1 cellular context compared by ENCODE assay signal in the genomic region with DNA sequence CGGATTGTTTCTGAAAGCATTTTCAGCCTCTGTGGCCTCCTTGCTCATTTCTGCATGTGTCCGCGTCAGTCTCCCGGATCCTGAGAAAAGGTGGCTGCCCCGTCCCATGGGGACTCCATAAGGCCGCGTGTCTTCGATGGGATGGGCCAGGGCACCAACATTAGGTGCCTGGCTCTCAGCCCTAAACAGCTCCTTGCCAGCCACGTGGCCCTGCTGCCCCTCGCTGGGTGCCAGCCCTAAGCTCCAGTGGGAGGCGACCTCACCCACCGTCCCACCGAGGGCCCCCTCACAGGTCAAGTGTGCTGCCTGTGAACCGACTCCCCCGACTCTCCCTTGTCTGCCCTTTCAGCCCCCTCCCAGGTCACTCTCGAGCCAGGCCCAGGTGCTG.
TF ChIP-seq lines count a peak whose summit lies in the region.

No MANE protein-coding gene starts in this region.

TF ChIP-seq in GM23338, 12 proteins besides CTCF, POLR2A, EP300 and RAD21 (continued from another document):
- TF ChIP-seq, protein P1, sequence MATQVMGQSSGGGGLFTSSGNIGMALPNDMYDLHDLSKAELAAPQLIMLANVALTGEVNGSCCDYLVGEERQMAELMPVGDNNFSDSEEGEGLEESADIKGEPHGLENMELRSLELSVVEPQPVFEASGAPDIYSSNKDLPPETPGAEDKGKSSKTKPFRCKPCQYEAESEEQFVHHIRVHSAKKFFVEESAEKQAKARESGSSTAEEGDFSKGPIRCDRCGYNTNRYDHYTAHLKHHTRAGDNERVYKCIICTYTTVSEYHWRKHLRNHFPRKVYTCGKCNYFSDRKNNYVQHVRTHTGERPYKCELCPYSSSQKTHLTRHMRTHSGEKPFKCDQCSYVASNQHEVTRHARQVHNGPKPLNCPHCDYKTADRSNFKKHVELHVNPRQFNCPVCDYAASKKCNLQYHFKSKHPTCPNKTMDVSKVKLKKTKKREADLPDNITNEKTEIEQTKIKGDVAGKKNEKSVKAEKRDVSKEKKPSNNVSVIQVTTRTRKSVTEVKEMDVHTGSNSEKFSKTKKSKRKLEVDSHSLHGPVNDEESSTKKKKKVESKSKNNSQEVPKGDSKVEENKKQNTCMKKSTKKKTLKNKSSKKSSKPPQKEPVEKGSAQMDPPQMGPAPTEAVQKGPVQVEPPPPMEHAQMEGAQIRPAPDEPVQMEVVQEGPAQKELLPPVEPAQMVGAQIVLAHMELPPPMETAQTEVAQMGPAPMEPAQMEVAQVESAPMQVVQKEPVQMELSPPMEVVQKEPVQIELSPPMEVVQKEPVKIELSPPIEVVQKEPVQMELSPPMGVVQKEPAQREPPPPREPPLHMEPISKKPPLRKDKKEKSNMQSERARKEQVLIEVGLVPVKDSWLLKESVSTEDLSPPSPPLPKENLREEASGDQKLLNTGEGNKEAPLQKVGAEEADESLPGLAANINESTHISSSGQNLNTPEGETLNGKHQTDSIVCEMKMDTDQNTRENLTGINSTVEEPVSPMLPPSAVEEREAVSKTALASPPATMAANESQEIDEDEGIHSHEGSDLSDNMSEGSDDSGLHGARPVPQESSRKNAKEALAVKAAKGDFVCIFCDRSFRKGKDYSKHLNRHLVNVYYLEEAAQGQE (IDR thresholded peaks at IDR 0.05; ENCODE audit: unreplicated experiment): no peak
- no peak for TF ChIP-seq ZNF331 (CRISPR knock-in tag; IDR thresholded peaks at IDR 0.05; ENCODE audit: low read depth)
- TF ChIP-seq NANOG (IDR thresholded peaks at IDR 0.05; ENCODE audit: borderline replicate concordance): no peak
- TF ChIP-seq, protein P2, sequence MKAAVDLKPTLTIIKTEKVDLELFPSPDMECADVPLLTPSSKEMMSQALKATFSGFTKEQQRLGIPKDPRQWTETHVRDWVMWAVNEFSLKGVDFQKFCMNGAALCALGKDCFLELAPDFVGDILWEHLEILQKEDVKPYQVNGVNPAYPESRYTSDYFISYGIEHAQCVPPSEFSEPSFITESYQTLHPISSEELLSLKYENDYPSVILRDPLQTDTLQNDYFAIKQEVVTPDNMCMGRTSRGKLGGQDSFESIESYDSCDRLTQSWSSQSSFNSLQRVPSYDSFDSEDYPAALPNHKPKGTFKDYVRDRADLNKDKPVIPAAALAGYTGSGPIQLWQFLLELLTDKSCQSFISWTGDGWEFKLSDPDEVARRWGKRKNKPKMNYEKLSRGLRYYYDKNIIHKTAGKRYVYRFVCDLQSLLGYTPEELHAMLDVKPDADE (IDR thresholded peaks at IDR 0.05): no peak
- TF ChIP-seq EZH2 (IDR thresholded peaks at IDR 0.05; ENCODE audit: low read depth, unreplicated experiment): no peak
- TF ChIP-seq, protein P3, sequence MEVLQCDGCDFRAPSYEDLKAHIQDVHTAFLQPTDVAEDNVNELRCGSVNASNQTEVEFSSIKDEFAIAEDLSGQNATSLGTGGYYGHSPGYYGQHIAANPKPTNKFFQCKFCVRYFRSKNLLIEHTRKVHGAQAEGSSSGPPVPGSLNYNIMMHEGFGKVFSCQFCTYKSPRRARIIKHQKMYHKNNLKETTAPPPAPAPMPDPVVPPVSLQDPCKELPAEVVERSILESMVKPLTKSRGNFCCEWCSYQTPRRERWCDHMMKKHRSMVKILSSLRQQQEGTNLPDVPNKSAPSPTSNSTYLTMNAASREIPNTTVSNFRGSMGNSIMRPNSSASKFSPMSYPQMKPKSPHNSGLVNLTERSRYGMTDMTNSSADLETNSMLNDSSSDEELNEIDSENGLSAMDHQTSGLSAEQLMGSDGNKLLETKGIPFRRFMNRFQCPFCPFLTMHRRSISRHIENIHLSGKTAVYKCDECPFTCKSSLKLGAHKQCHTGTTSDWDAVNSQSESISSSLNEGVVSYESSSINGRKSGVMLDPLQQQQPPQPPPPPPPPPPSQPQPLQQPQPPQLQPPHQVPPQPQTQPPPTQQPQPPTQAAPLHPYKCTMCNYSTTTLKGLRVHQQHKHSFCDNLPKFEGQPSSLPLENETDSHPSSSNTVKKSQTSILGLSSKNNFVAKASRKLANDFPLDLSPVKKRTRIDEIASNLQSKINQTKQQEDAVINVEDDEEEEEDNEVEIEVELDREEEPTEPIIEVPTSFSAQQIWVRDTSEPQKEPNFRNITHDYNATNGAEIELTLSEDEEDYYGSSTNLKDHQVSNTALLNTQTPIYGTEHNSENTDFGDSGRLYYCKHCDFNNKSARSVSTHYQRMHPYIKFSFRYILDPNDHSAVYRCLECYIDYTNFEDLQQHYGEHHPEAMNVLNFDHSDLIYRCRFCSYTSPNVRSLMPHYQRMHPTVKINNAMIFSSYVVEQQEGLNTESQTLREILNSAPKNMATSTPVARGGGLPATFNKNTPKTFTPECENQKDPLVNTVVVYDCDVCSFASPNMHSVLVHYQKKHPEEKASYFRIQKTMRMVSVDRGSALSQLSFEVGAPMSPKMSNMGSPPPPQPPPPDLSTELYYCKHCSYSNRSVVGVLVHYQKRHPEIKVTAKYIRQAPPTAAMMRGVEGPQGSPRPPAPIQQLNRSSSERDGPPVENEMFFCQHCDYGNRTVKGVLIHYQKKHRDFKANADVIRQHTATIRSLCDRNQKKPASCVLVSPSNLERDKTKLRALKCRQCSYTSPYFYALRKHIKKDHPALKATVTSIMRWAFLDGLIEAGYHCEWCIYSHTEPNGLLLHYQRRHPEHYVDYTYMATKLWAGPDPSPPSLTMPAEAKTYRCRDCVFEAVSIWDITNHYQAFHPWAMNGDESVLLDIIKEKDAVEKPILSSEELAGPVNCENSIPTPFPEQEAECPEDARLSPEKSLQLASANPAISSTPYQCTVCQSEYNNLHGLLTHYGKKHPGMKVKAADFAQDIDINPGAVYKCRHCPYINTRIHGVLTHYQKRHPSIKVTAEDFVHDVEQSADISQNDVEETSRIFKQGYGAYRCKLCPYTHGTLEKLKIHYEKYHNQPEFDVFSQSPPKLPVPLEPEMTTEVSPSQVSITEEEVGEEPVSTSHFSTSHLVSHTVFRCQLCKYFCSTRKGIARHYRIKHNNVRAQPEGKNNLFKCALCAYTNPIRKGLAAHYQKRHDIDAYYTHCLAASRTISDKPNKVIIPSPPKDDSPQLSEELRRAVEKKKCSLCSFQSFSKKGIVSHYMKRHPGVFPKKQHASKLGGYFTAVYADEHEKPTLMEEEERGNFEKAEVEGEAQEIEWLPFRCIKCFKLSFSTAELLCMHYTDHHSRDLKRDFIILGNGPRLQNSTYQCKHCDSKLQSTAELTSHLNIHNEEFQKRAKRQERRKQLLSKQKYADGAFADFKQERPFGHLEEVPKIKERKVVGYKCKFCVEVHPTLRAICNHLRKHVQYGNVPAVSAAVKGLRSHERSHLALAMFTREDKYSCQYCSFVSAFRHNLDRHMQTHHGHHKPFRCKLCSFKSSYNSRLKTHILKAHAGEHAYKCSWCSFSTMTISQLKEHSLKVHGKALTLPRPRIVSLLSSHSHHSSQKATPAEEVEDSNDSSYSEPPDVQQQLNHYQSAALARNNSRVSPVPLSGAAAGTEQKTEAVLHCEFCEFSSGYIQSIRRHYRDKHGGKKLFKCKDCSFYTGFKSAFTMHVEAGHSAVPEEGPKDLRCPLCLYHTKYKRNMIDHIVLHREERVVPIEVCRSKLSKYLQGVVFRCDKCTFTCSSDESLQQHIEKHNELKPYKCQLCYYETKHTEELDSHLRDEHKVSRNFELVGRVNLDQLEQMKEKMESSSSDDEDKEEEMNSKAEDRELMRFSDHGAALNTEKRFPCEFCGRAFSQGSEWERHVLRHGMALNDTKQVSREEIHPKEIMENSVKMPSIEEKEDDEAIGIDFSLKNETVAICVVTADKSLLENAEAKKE (CRISPR knock-in tag; IDR thresholded peaks at IDR 0.05): no peak
